In genomic region chr2:8416836-8417832, GRCh38 we compare ENCODE assay signal across 23 cellular contexts.
DNase-seq lines count a peak whose midpoint lies in the region; ATAC-seq and TF ChIP-seq lines count a peak whose summit lies in the region.
"Had no signal": no experiment of that assay in that cellular context is flagged by ENCODE, and none has a peak within 500 bp of the region (broad histone marks: within the 10 kb centered on the region; RNA-seq: fewer than 3 reads in every experiment).

No MANE protein-coding gene starts in this region.

- peak overlapping the region; percentile 80 for H2BK15ac ChIP-seq in neuronal stem cell (ENCODE audit: low read length)

- H3K27me3 Mint-ChIP-seq in endodermal cell (ENCODE audit: insufficient read depth), result no peaks in the 10 kb centered on the region
- H3K27me3 Mint-ChIP-seq: activated CD4-positive, alpha-beta memory T cell treated with anti-CD3 and anti-CD28 coated beads for 36 hours had no signal

- peak overlapping the region; percentile 77 for H2AK5ac ChIP-seq in neuronal stem cell (ENCODE audit: low read depth, low read length)

- peak overlapping the region; percentile 40 for H3K4ac ChIP-seq in neuronal stem cell (ENCODE audit: low read length)

- H2BK12ac ChIP-seq in neuronal stem cell (ENCODE audit: low read length), result peak overlapping the region; percentile 14

- H3K27ac Mint-ChIP-seq in endodermal cell, result no peak overlapping the region
- H3K27ac Mint-ChIP-seq: activated B cell treated with CpG ODN at 0.5 μM for 24 hours; activated CD4-positive, alpha-beta memory T cell treated with anti-CD3 and anti-CD28 coated beads for 36 hours; activated naive CD4-positive, alpha-beta T cell treated with anti-CD3 and anti-CD28 coated beads, Interleukin-2, amount 10 ng/mL, durations not matched to agents 7 days and 5 days had no signal

- no peak for TF ChIP-seq EP300 in SK-N-SH (IDR thresholded peaks at IDR 0.05; ENCODE audit: borderline replicate concordance in 1 of 2, low read depth in 1 of 2, low read length in 1 of 2)

- H3K27me3 ChIP-seq in SK-N-SH (ENCODE audit: insufficient read depth), result no peaks in the 10 kb centered on the region; the same call in 1 of the 2 replicates
- H3K27me3 ChIP-seq in Loucy (ENCODE audit: insufficient read depth, low read length, poor library complexity, severe bottlenecking), result no peaks in the 10 kb centered on the region
- H3K27me3 ChIP-seq in endodermal cell (ENCODE audit: control insufficient read depth, insufficient read depth, low read length, poor library complexity, severe bottlenecking), result no peaks in the 10 kb centered on the region
- H3K27me3 ChIP-seq in neuronal stem cell (ENCODE audit: control insufficient read depth in 3 of 3, insufficient read depth in 3 of 3, low read depth in 1 of 3, low read length in 3 of 3), result peaks cover 0 to 3% (median 0%) of the 10 kb centered on the region in 3 experiments
- H3K27me3 ChIP-seq: upper lobe of left lung had no signal

- H4K20me1 ChIP-seq in SK-N-SH (ENCODE audit: insufficient read depth) (no peaks in the 10 kb centered on the region), Loucy (ENCODE audit: insufficient read depth, low read length, poor library complexity, severe bottlenecking) (no peaks in the 10 kb centered on the region)

- H3K27ac ChIP-seq in SK-N-SH (ENCODE audit: low read depth in 2 of 2, low read length in 1 of 2), result no peak overlapping the region
- H3K27ac ChIP-seq in endodermal cell (ENCODE audit: low read depth, low read length), result no peak overlapping the region
- H3K27ac ChIP-seq in neuronal stem cell (replicated peaks; ENCODE audit: low read length), result no peak overlapping the region
- H3K27ac ChIP-seq: HL-60, skin epidermis, upper lobe of left lung had no signal

- TF ChIP-seq CTCF in SK-N-SH (IDR thresholded peaks at IDR 0.05), result no peak
- TF ChIP-seq CTCF in Loucy (conservative IDR thresholded peaks at IDR 0.05; ENCODE audit: low read length), result peak; percentile 45
- TF ChIP-seq CTCF in endodermal cell (conservative IDR thresholded peaks at IDR 0.05), result peak; percentile 32

- H3K14ac ChIP-seq in neuronal stem cell (ENCODE audit: low read length), result no peak overlapping the region

- DNase-seq in SK-N-SH (peak; percentile 41), endodermal cell (no peak), neuronal stem cell (ENCODE audit: low spot score) (no peak), hypothalamus (lab: John Stamatoyannopoulos, UW) (no peak), occipital lobe (lab: John Stamatoyannopoulos, UW) (no peak)
- no peak for DNase-seq in stimulated activated CD4-positive, alpha-beta T cell treated with anti-CD3 and anti-CD28 coated beads, Interleukin-1b, Interleukin-23, amount 100 ng/mL, for 48 hours
- DNase-seq: activated B cell treated with CpG ODN at 0.5 μM for 24 hours; activated CD4-positive, alpha-beta memory T cell treated with anti-CD3 and anti-CD28 coated beads for 36 hours; activated naive CD4-positive, alpha-beta T cell treated with anti-CD3 and anti-CD28 coated beads, Interleukin-2, amount 10 ng/mL, durations not matched to agents 7 days and 5 days; anterior cingulate cortex; dermis blood vessel endothelial cell; HCEC 1CT; kidney glomerular epithelial cell; NCI-H1417; NCI-H2081; NCI-H345; stimulated activated CD4-positive, alpha-beta T cell treated with anti-CD3 and anti-CD28 coated beads, Interleukin-2, amount 100 ng/mL, for 24 hours; T-helper 9 cell; upper lobe of left lung had no signal

- H3K4me2 ChIP-seq in SK-N-SH, result no peak overlapping the region
- peak overlapping the region; percentile 19 for H3K4me2 ChIP-seq in Loucy (ENCODE audit: low read depth, low read length, poor library complexity, severe bottlenecking)
- no peak overlapping the region for H3K4me2 ChIP-seq in neuronal stem cell (ENCODE audit: insufficient read depth, low read length, poor library complexity, severe bottlenecking)

- H4K91ac ChIP-seq in neuronal stem cell (ENCODE audit: low read depth, low read length, poor library complexity), result peak overlapping the region; percentile 27

- H3F3A ChIP-seq in SK-N-SH (replicated peaks; ENCODE audit: insufficient read depth) (no peaks in the 10 kb centered on the region), Loucy (ENCODE audit: low read depth) (no peaks in the 10 kb centered on the region)

- H3K4me3 ChIP-seq in SK-N-SH (ENCODE audit: low read depth in 2 of 2, low read length in 1 of 2) (no peak overlapping the region), Loucy (ENCODE audit: low read length, poor library complexity, severe bottlenecking) (no peak overlapping the region), endodermal cell (ENCODE audit: low read length) (no peak overlapping the region), neuronal stem cell (ENCODE audit: low read length in 2 of 2) (no peak overlapping the region)
- H3K4me3 ChIP-seq: skin epidermis, upper lobe of left lung had no signal

- no peak overlapping the region for H4K8ac ChIP-seq in neuronal stem cell (ENCODE audit: low read depth, low read length)

- H3K4me1 Mint-ChIP-seq in endodermal cell, result peaks cover 9% of the 10 kb centered on the region
- H3K4me1 Mint-ChIP-seq: activated B cell treated with CpG ODN at 0.5 μM for 24 hours; activated naive CD4-positive, alpha-beta T cell treated with anti-CD3 and anti-CD28 coated beads, Interleukin-2, amount 10 ng/mL, durations not matched to agents 7 days and 5 days had no signal

- peak overlapping the region; percentile 44 for H3K18ac ChIP-seq in neuronal stem cell (ENCODE audit: low read length)

- 55% methylated on average over 10 of the region's 10 CpGs for WGBS in SK-N-SH (ENCODE audit: low lambda C conversion rate)
- 89 to 93% methylated on average over 7 to 10 of the region's 10 CpGs for WGBS in endodermal cell (ENCODE audit: insufficient coverage in 1 of 2, insufficient read length in 1 of 2), 2 experiments
- no CpG with 5 or more reads among the region's 10 CpGs for WGBS in neuronal stem cell (ENCODE audit: extremely low coverage in 2 of 2, insufficient read length in 2 of 2, insufficient replicate concordance in 1 of 2), 2 donors

- H3K9me2 ChIP-seq in SK-N-SH (no peaks in the 10 kb centered on the region), Loucy (replicated peaks; ENCODE audit: low read depth, low read length) (no peaks in the 10 kb centered on the region)

- H3K79me1 ChIP-seq in neuronal stem cell (ENCODE audit: low read depth, low read length), result no peaks in the 10 kb centered on the region

- H3K9me3 Mint-ChIP-seq in endodermal cell, result no peaks in the 10 kb centered on the region
- H3K9me3 Mint-ChIP-seq: activated B cell treated with CpG ODN at 0.5 μM for 24 hours; activated CD4-positive, alpha-beta memory T cell treated with anti-CD3 and anti-CD28 coated beads for 36 hours; activated naive CD4-positive, alpha-beta T cell treated with anti-CD3 and anti-CD28 coated beads, Interleukin-2, amount 10 ng/mL, durations not matched to agents 7 days and 5 days had no signal

- peaks cover 0 to 4% of the 10 kb centered on the region in 2 experiments; a peak in 2 of 4 replicates for H3K4me1 ChIP-seq in SK-N-SH (ENCODE audit: control insufficient read depth in 1 of 2, insufficient read depth in 2 of 2, low read depth in 1 of 2, low read length in 1 of 2)
- peaks cover 51% of the 10 kb centered on the region for H3K4me1 ChIP-seq in Loucy (ENCODE audit: insufficient read depth, low read length, poor library complexity, severe bottlenecking)
- H3K4me1 ChIP-seq in endodermal cell (ENCODE audit: control insufficient read depth, insufficient read depth, low read length), result no peaks in the 10 kb centered on the region
- peaks cover 6 to 8% of the 10 kb centered on the region in 2 donors for H3K4me1 ChIP-seq in neuronal stem cell (ENCODE audit: control insufficient read depth in 2 of 2, insufficient read depth in 1 of 2, low read depth in 1 of 2, low read length in 2 of 2)

- H3K36me3 ChIP-seq in SK-N-SH (replicated peaks in 1 of 2; ENCODE audit: control insufficient read depth in 1 of 2, insufficient read depth in 2 of 2, low read length in 1 of 2), result no peaks in the 10 kb centered on the region
- no peaks in the 10 kb centered on the region for H3K36me3 ChIP-seq in Loucy (ENCODE audit: insufficient read depth, low read length)
- H3K36me3 ChIP-seq in endodermal cell (ENCODE audit: control insufficient read depth, insufficient read depth, low read length), result no peaks in the 10 kb centered on the region
- H3K36me3 ChIP-seq in neuronal stem cell (replicated peaks in 1 of 2; ENCODE audit: control insufficient read depth in 2 of 2, insufficient read depth in 2 of 2, low read length in 2 of 2), result no peaks in the 10 kb centered on the region
- H3K36me3 ChIP-seq: upper lobe of left lung had no signal

- no peak overlapping the region for H3K4me3 Mint-ChIP-seq in endodermal cell
- H3K4me3 Mint-ChIP-seq: activated B cell treated with CpG ODN at 0.5 μM for 24 hours; activated CD4-positive, alpha-beta memory T cell treated with anti-CD3 and anti-CD28 coated beads for 36 hours; activated naive CD4-positive, alpha-beta T cell treated with anti-CD3 and anti-CD28 coated beads, Interleukin-2, amount 10 ng/mL, durations not matched to agents 7 days and 5 days had no signal

- H2BK120ac ChIP-seq in neuronal stem cell (ENCODE audit: low read depth, low read length), result no peak overlapping the region

- no peaks in the 10 kb centered on the region for H3K79me2 ChIP-seq in SK-N-SH (ENCODE audit: insufficient read depth)
- H3K79me2 ChIP-seq in Loucy (ENCODE audit: insufficient read depth, low read length), result no peaks in the 10 kb centered on the region

- H3K9me3 ChIP-seq in SK-N-SH (no peaks in the 10 kb centered on the region), Loucy (ENCODE audit: insufficient read depth, low read depth, low read length) (no peaks in the 10 kb centered on the region), endodermal cell (ENCODE audit: control insufficient read depth, low read length) (no peaks in the 10 kb centered on the region), neuronal stem cell (replicated peaks in 1 of 2; ENCODE audit: control insufficient read depth in 2 of 2, insufficient read depth in 1 of 2, low read depth in 1 of 2, low read length in 2 of 2) (peaks cover 0 to 1% of the 10 kb centered on the region in 2 donors)
- H3K9me3 ChIP-seq: upper lobe of left lung had no signal

- no peak overlapping the region for H3K9ac ChIP-seq in SK-N-SH
- H3K9ac ChIP-seq in Loucy (ENCODE audit: low read depth, low read length, poor library complexity, severe bottlenecking), result peak overlapping the region; percentile 16
- no peak overlapping the region for H3K9ac ChIP-seq in endodermal cell (ENCODE audit: extremely low read depth, low read length, poor library complexity, severe bottlenecking)
- H3K9ac ChIP-seq in neuronal stem cell (ENCODE audit: low read depth, low read length, poor library complexity), result no peak overlapping the region

- no peak for ATAC-seq in SK-N-SH treated with all-trans-retinoic acid at 6 μM for 48 hours

- H3K23ac ChIP-seq in neuronal stem cell (ENCODE audit: low read depth, low read length, poor library complexity), result no peak overlapping the region

- H2AFZ ChIP-seq in SK-N-SH (ENCODE audit: low read depth) (no peak overlapping the region), Loucy (ENCODE audit: low read length) (no peak overlapping the region), neuronal stem cell (ENCODE audit: low read length) (no peak overlapping the region)

- no peak for TF ChIP-seq RAD21 in SK-N-SH (IDR thresholded peaks at IDR 0.05; ENCODE audit: low read length)

- CTCF ChIA-PET in SK-N-SH (lab: Yijun Ruan, JAX), result interaction anchor here (0.6 to 1.6 kb wide), 3 partner anchors 11 to 15 kb away, joined by 3 to 4 read pairs (median 3); no protein-coding TSS in a partner anchor

- H3K36me3 Mint-ChIP-seq in endodermal cell (ENCODE audit: low read depth), result no peaks in the 10 kb centered on the region
- H3K36me3 Mint-ChIP-seq: activated CD4-positive, alpha-beta memory T cell treated with anti-CD3 and anti-CD28 coated beads for 36 hours had no signal

- POLR2A ChIA-PET in SK-N-SH (lab: Yijun Ruan, JAX), result no interaction called here

- peak overlapping the region; percentile 17 for H2BK5ac ChIP-seq in neuronal stem cell (ENCODE audit: low read length)
